Comparison of ENCODE assay signal across 21 cellular contexts in the genomic region with DNA sequence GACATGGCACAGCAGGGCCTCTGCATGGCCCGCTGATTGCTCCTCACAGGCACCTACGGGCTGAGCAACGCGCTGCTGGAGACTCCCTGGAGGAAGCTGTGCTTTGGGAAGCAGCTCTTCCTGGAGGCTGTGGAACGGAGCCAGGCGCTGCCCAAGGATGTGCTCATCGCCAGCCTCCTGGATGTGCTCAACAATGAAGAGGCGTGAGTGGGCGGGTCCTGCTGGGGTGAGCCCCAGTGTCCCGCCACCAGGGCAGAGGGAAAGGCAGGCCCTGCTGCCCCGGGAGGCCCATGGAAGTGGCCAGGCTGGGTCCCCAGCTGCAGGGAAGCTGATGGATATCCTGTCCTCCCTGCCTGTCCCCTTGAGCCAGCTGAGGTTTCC. TPM values are rescaled to one million over a fixed set of nuclear protein-coding genes. Genes with fewer than 3 reads are reported as not detected.
DNase-seq lines count a peak whose midpoint lies in the region; ATAC-seq and TF ChIP-seq lines count a peak whose summit lies in the region.
"Had no signal": no experiment of that assay in that cellular context is flagged by ENCODE, and none has a peak within 500 bp of the region (broad histone marks: within the 10 kb centered on the region; RNA-seq: fewer than 3 reads in every experiment).

No MANE protein-coding gene starts in this region.

- H3K9me3 ChIP-seq in right atrium auricular region (no peaks in the 10 kb centered on the region), heart right ventricle (no peaks in the 10 kb centered on the region), upper lobe of right lung (no peaks in the 10 kb centered on the region)
- H3K9me3 ChIP-seq: vagina had no signal

- DNase-seq in Right ventricle myocardium superior (no peak), right atrium auricular region (ENCODE audit: low spot score) (no peak), RWPE1 (ENCODE audit: low spot score) (peak; percentile 76), heart right ventricle (peak in 1 of 2 donors; percentile 45), upper lobe of right lung (no peak), DMS153 treated with DMSO at 0.1 percent for 48 hours (lab: John Stamatoyannopoulos, UW; ENCODE audit: unreplicated experiment) (no peak)
- DNase-seq: activated CD4-positive, alpha-beta T cell treated with anti-CD3 and anti-CD28 coated beads, Interleukin-2, amount 10 ng/mL, durations not matched to agents 24 days and 14 days; activated naive CD8-positive, alpha-beta T cell treated with anti-CD3 and anti-CD28 coated beads for 36 hours; activated T-cell treated with anti-CD3 and anti-CD28 coated beads for 4 hours; CD8-positive, alpha-beta memory T cell; GOT3; naive thymus-derived CD4-positive, alpha-beta T cell; NCI-H1930; NCI-H524 treated with DMSO at 0.1 percent for 48 hours; PC-3 had no signal

- POLR2A ChIA-PET in RWPE1 (lab: Yijun Ruan, JAX; ENCODE audit: low non-redundant PET) = no interaction called here

- no peaks in the 10 kb centered on the region for H3K27me3 ChIP-seq in right atrium auricular region
- no peaks in the 10 kb centered on the region for H3K27me3 ChIP-seq in heart right ventricle
- no peaks in the 10 kb centered on the region for H3K27me3 ChIP-seq in upper lobe of right lung
- H3K27me3 ChIP-seq: cardiac muscle cell, vagina had no signal

- H3K4me3 ChIP-seq in right atrium auricular region = no peak overlapping the region
- no peak overlapping the region for H3K4me3 ChIP-seq in heart right ventricle
- H3K4me3 ChIP-seq in upper lobe of right lung = no peak overlapping the region
- H3K4me3 ChIP-seq: cardiac muscle cell, lung, vagina had no signal

- intact Hi-C loops in Right ventricle myocardium superior (cut with DNase I) = no loop called here
- intact Hi-C loops in heart right ventricle (cut with DNase I) = no loop called here
- intact Hi-C loops in upper lobe of right lung (cut with DNase I) = no loop called here

- H3K27ac ChIP-seq in right atrium auricular region = no peak overlapping the region
- H3K27ac ChIP-seq in RWPE1 = peak overlapping the region; percentile 86
- peak overlapping the region in 5 of 10 donors; percentile 2 to 54 (median 15) for H3K27ac ChIP-seq in heart right ventricle
- no peak overlapping the region for H3K27ac ChIP-seq in upper lobe of right lung
- H3K27ac ChIP-seq: cardiac muscle cell, vagina had no signal

- WGBS in heart right ventricle, 2 donors = 64 to 74% methylated on average over 11 of the region's 11 CpGs

- peak; percentile 14 for ATAC-seq in Right ventricle myocardium superior (ENCODE audit: poor library complexity)
- peak; percentile 18 to 61 (median 41) for ATAC-seq in heart right ventricle
- ATAC-seq in upper lobe of right lung = peak; percentile 24
- no peak for ATAC-seq in HG03469 (IDR thresholded peaks at IDR 0.05; ENCODE audit: unreplicated experiment)
- no peak for ATAC-seq in HG02623 (IDR thresholded peaks at IDR 0.05; ENCODE audit: unreplicated experiment)
- ATAC-seq: naive thymus-derived CD4-positive, alpha-beta T cell; PC-3; SK-N-SH treated with all-trans-retinoic acid at 6 μM for 48 hours had no signal

- H3K4me1 ChIP-seq in right atrium auricular region (peaks cover 0 to 7% of the 10 kb centered on the region in 2 donors), heart right ventricle (peaks cover 0 to 8% (median 4%) of the 10 kb centered on the region in 9 donors), upper lobe of right lung (no peaks in the 10 kb centered on the region)

- TF ChIP-seq CTCF in right atrium auricular region (IDR thresholded peaks at IDR 0.05) (no peak), RWPE1 (conservative IDR thresholded peaks at IDR 0.05; ENCODE audit: low read depth) (no peak), heart right ventricle (IDR thresholded peaks at IDR 0.05) (no peak), upper lobe of right lung (IDR thresholded peaks at IDR 0.05) (no peak)

- CTCF ChIA-PET in RWPE1 (lab: Yijun Ruan, JAX) = interaction anchor here (0.7 kb wide), 1 partner anchor 107 kb away, joined by 3 read pairs; no protein-coding TSS in a partner anchor

- peaks cover 51% of the 10 kb centered on the region for H3K36me3 ChIP-seq in right atrium auricular region
- peaks cover 0 to 99% (median 39%) of the 10 kb centered on the region in 9 donors for H3K36me3 ChIP-seq in heart right ventricle
- H3K36me3 ChIP-seq in upper lobe of right lung = peaks cover 65% of the 10 kb centered on the region
- H3K36me3 ChIP-seq: cardiac muscle cell had no signal

RNA-seq across cellular contexts. Expression of gene DGCR8, which starts 18.6 kb away (rescaled TPM):
- 15.4 TPM for total RNA-seq in Right ventricle myocardium superior
- 10 to 100 TPM in 1 of 2 donors, 1 to 10 TPM in 1; 8.3 to 12.1 TPM for total RNA-seq in right atrium auricular region
- 10 to 100 TPM; 11.4 to 20.0 (median 14.0) TPM for total RNA-seq in heart right ventricle
- 10 to 100 TPM in 1 of 2 donors, 1 to 10 TPM in 1; 8.3 to 26.3 TPM for polyA plus RNA-seq in heart right ventricle
- 35.5 TPM for total RNA-seq in upper lobe of right lung

RNA-seq across cellular contexts. Expression of gene TANGO2, which starts 40.6 kb away (rescaled TPM):
- 62.3 TPM for total RNA-seq in Right ventricle myocardium superior
- total RNA-seq in right atrium auricular region = 100 to 1,000 TPM in 1 of 2 donors, 10 to 100 TPM in 1; 95.2 to 101 TPM
- total RNA-seq in heart right ventricle = 100 to 1,000 TPM in 3 of 10 donors, 10 to 100 TPM in 7; 51.6 to 139 (median 94.2) TPM
- 10 to 100 TPM; 34.1 to 65.8 TPM for polyA plus RNA-seq in heart right ventricle
- total RNA-seq in upper lobe of right lung = 37.8 TPM

RNA-seq across cellular contexts. Expression of gene ARVCF, which starts 44.8 kb away (rescaled TPM):
- total RNA-seq in Right ventricle myocardium superior (31.4 TPM), right atrium auricular region (10 to 100 TPM; 16.7 to 35.8 TPM), heart right ventricle (10 to 100 TPM; 22.2 to 53.5 (median 32.1) TPM), upper lobe of right lung (25.4 TPM)
- polyA plus RNA-seq in heart right ventricle = 10 to 100 TPM; 26.8 to 58.9 TPM

RNA-seq across cellular contexts. Expression of gene RANBP1, which starts 54.4 kb away (rescaled TPM):
- 32.7 TPM for total RNA-seq in Right ventricle myocardium superior
- total RNA-seq in right atrium auricular region = 10 to 100 TPM; 63.6 to 96.5 TPM
- 10 to 100 TPM; 31.8 to 55.8 (median 38.1) TPM for total RNA-seq in heart right ventricle
- polyA plus RNA-seq in heart right ventricle = 10 to 100 TPM; 39.4 to 71.7 TPM
- total RNA-seq in upper lobe of right lung = 53.0 TPM

RNA-seq across cellular contexts. Expression of gene TRMT2A, which starts 55.6 kb away (rescaled TPM):
- total RNA-seq in Right ventricle myocardium superior (21.9 TPM), right atrium auricular region (10 to 100 TPM; 16.0 to 17.6 TPM), heart right ventricle (10 to 100 TPM; 18.4 to 29.6 (median 25.8) TPM), upper lobe of right lung (53.8 TPM)
- polyA plus RNA-seq in heart right ventricle = 10 to 100 TPM; 24.6 to 58.2 TPM

Comparison
In these comparisons a context has a peak if more than half of its experiments do, and no peak if none do; other contexts are left out.
1. ATAC-seq: peak in Right ventricle myocardium superior (single experiment), heart right ventricle (8 of 8) and upper lobe of right lung (single experiment); none in HG03469 (single experiment) and HG02623 (single experiment).